ENCODE assay signal across 23 cellular contexts in the genomic region with DNA sequence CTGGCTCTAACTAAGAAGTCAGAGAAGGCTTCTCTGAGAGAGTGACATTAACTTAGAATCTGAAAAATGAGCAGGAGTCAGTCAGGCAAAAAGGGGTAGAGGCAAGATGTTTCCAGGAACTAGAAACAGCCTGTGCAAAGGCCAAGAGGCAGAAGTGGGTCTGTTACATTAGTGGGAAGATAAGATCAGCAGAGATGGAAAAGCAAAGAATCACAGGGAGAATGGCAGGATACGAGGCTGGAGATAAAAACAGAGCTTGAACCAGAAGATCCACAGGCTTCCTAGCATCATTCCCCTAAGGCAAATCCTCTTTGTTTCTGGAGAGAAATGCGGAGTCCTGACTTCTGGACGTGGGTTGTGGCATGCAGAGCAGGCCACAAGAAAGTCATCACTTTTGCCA.
"Had no signal": no experiment of that assay in that cellular context is flagged by ENCODE, and none has a peak within 500 bp of the region (broad histone marks: within the 10 kb centered on the region; RNA-seq: fewer than 3 reads in every experiment).

No MANE protein-coding gene starts in this region.

- H3K4me1 ChIP-seq: esophagus muscularis mucosa, foreskin keratinocyte, gastroesophageal sphincter, heart left ventricle, left lung, lower lobe of right lung had no signal

- H3K4me3 ChIP-seq: coronary artery, dorsolateral prefrontal cortex, esophagus muscularis mucosa, gastroesophageal sphincter, heart left ventricle, hepatocyte, left lung, lower lobe of right lung, mucosa of descending colon had no signal

- H3K36me3 ChIP-seq: esophagus muscularis mucosa, gastroesophageal sphincter, heart left ventricle, left lung, lower lobe of right lung had no signal

- H3K9me3 ChIP-seq: esophagus muscularis mucosa, gastroesophageal sphincter, heart left ventricle, left lung, lower lobe of right lung, mucosa of descending colon had no signal

- H3K27me3 ChIP-seq: dorsolateral prefrontal cortex, esophagus muscularis mucosa, foreskin keratinocyte, gastroesophageal sphincter, hepatocyte, left lung had no signal

- FAIRE-seq: endothelial cell of umbilical vein, frontal cortex, keratinocyte had no signal

- ATAC-seq: foreskin keratinocyte; gastroesophageal sphincter; heart left ventricle; left cardiac atrium; left lung; left ventricle myocardium superior; lower lobe of right lung; mucosa of descending colon; naive thymus-derived CD8-positive, alpha-beta T cell had no signal

- DNase-seq: dermis blood vessel endothelial cell; dorsolateral prefrontal cortex; effector CD4-positive, alpha-beta T cell; effector memory CD4-positive, alpha-beta T cell; foreskin keratinocyte; heart left ventricle; hypothalamus; immature natural killer cell; left cardiac atrium; left lung; left ventricle myocardium superior; lower lobe of right lung; mesenchymal stem cell; mucosa of descending colon; naive B cell; naive thymus-derived CD8-positive, alpha-beta T cell had no signal
